1 cellular context compared by ENCODE assay signal in the genomic region with DNA sequence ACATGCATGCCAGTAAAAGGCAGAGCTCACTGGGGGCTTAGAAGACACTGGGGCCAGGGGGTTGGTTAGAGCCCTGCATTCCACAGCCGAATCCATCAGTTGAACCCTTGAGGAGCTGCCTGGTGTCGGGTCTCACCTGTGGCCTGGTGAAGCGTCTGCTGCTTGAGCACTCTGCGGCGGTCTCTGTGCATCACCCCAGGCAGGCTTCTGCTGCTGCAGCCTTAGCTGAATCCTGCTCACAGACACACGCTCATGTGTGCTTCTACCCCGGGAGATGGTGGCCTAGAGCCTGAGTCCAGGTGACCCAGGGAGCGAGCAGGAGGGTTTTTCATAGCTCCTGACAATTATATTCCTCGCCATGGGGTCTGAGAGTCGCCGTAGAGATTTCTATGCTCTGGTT.
TF ChIP-seq lines count a peak whose summit lies in the region.

No MANE protein-coding gene starts in this region.

TF ChIP-seq in HepG2, 621 proteins besides CTCF, POLR2A, EP300 and RAD21:
- TF ChIP-seq, protein P1, sequence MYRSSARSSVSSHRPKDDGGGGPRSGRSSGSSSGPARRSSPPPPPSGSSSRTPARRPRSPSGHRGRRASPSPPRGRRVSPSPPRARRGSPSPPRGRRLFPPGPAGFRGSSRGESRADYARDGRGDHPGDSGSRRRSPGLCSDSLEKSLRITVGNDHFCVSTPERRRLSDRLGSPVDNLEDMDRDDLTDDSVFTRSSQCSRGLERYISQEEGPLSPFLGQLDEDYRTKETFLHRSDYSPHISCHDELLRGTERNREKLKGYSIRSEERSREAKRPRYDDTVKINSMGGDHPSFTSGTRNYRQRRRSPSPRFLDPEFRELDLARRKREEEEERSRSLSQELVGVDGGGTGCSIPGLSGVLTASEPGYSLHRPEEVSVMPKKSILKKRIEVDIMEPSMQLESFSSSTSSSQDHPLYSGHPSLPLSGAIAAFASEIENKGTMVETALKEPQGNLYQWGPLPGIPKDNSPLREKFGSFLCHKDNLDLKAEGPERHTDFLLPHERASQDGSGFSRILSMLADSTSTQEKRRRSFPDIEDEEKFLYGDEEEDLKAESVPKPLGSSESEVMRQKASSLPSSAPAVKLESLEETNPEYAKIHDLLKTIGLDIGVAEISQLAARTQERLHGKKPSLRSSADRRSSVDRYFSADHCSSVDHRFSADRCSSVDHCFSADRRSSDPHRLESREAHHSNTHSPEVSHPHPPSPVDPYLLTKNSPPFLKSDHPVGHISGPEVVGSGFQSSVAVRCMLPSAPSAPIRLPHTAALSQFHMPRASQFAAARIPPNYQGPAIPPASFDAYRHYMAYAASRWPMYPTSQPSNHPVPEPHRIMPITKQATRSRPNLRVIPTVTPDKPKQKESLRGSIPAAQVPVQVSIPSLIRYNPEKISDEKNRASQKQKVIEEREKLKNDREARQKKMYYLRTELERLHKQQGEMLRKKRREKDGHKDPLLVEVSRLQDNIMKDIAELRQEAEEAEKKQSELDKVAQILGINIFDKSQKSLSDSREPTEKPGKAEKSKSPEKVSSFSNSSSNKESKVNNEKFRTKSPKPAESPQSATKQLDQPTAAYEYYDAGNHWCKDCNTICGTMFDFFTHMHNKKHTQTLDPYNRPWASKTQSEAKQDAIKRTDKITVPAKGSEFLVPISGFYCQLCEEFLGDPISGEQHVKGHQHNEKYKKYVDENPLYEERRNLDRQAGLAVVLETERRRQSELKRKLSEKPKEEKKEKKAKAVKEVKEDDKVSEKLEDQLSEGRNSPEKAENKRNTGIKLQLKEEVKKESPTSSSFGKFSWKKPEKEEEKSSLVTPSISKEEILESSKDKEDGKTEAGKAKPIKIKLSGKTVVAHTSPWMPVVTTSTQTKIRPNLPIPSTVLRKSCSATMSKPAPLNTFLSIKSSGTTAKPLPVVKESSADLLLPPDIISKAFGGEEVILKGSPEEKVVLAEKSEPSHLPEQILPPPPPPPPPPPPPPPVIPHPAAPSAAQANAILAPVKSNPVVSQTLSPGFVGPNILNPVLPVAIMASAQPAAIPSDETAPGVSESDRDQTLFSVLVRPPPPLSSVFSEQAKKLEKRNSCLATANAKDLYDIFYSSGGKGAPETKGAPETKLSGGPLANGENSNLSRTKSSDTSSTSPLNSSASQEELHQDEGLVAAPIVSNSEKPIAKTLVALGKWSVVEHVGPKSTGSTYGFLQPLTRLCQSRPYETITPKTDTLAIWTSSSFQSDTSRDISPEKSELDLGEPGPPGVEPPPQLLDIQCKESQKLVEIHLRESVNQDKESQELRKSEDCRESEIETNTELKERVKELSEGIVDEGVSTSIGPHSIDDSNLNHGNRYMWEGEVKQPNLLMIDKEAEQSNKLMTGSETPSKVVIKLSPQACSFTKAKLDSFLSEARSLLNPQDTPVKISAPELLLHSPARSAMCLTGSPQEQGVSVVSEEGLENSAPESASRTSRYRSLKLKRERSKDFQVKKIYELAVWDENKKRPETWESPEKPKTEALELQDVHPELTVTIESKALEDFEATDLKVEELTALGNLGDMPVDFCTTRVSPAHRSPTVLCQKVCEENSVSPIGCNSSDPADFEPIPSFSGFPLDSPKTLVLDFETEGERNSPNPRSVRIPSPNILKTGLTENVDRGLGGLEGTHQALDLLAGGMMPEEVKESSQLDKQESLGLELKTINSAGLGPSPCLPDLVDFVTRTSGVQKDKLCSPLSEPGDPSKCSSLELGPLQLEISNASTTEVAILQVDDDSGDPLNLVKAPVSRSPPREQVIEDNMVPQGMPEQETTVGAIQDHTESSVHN (CRISPR knock-in tag; IDR thresholded peaks at IDR 0.05) = no peak
- TF ChIP-seq AGO2 (optimal IDR thresholded peaks at IDR 0.05; ENCODE audit: low read depth, low read length) = peak; percentile 30
